Comparison of ENCODE assay signal across 20 cellular contexts in the genomic region with DNA sequence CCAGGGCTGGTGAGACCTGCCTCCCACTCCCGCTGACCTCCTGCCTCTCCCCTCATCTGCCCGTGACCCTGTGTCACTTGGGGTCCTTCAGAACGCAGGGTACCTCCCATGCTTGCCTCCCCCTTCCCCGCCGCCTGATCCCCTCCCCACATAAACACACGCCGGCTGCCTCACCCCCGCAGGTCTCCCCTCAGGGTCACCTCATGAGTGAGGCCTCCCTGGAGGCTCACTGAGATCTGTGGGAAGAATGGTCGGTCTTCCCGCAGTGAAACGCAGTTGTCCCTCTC. TPM values are rescaled to one million over a fixed set of nuclear protein-coding genes. Genes with fewer than 3 reads are reported as not detected.
DNase-seq lines count a peak whose midpoint lies in the region; ATAC-seq and TF ChIP-seq lines count a peak whose summit lies in the region.
"Had no signal": no experiment of that assay in that cellular context is flagged by ENCODE, and none has a peak within 500 bp of the region (broad histone marks: within the 10 kb centered on the region; RNA-seq: fewer than 3 reads in every experiment).

No MANE protein-coding gene starts in this region.

- no peak overlapping the region for H3K14ac ChIP-seq in H9 (ENCODE audit: insufficient read depth, low read length)

- H3T11ph ChIP-seq in H9 (ENCODE audit: low read length) = no peak overlapping the region

- H3K27ac Mint-ChIP-seq in H9 = peak overlapping the region; percentile 65 to 90 (median 70); a peak in 5 of 7 replicates
- peak overlapping the region; percentile 32 for H3K27ac Mint-ChIP-seq in stimulated activated effector memory CD8-positive, alpha-beta T cell treated with anti-CD3 and anti-CD28 coated beads, Interleukin-12 subunit alpha, Interleukin-12 subunit beta, amount 100 ng/mL, for 72 hours
- H3K27ac Mint-ChIP-seq: CD4-positive, CD25-positive, alpha-beta regulatory T cell had no signal

- DNase-seq in H9 (no peak), caudate nucleus (lab: John Stamatoyannopoulos, UW) (no peak), NCI-H187 treated with DMSO at 0.1 percent for 48 hours (lab: John Stamatoyannopoulos, UW) (no peak), adrenal gland (no peak)
- no peak for DNase-seq in stimulated activated effector memory CD8-positive, alpha-beta T cell treated with anti-CD3 and anti-CD28 coated beads, Interleukin-12 subunit alpha, Interleukin-12 subunit beta, amount 100 ng/mL, for 72 hours (ENCODE audit: low spot score in 2 of 2)
- DNase-seq: CD4-positive, CD25-positive, alpha-beta regulatory T cell; COR-L47; DMS79; MG63; NCI-H1694 treated with DMSO at 0.1 percent for 48 hours; NCI-H446 treated with DMSO at 0.1 percent for 48 hours; OCI-M1; SHP77 had no signal

- WGBS in H9 (ENCODE audit: extremely low coverage, insufficient read length, low lambda C conversion rate) = no CpG with 5 or more reads among the region's 11 CpGs
- WGBS in adrenal gland, 4 donors = 69 to 91% (median 85%) methylated on average over 11 of the region's 11 CpGs

- H3K79me1 ChIP-seq in H9 (ENCODE audit: insufficient read depth, low read depth, low read length, poor library complexity, severe bottlenecking) = peaks cover 5% of the 10 kb centered on the region

- intact Hi-C loops in adrenal gland (cut with DNase I) = no loop called here

- no peak overlapping the region for H3K18ac ChIP-seq in H9 (ENCODE audit: insufficient read length, low read depth, low read length)

- no peak overlapping the region for H3K9ac ChIP-seq in H9 (ENCODE audit: extremely low read depth, insufficient read length, low read length)

- ATAC-seq in stimulated activated effector memory CD8-positive, alpha-beta T cell treated with anti-CD3 and anti-CD28 coated beads, Interleukin-12 subunit alpha, Interleukin-12 subunit beta, amount 100 ng/mL, for 72 hours = no peak
- ATAC-seq in GM19467 (IDR thresholded peaks at IDR 0.05; ENCODE audit: unreplicated experiment) = no peak
- ATAC-seq: K562 had no signal

- no peak overlapping the region for H3K4me2 ChIP-seq in H9 (ENCODE audit: insufficient read depth, insufficient read length, low read length)

- H3K56ac ChIP-seq in H9 (ENCODE audit: insufficient read length, low read depth, low read length) = no peak overlapping the region

- no peaks in the 10 kb centered on the region for H3K9me3 ChIP-seq in H9 (ENCODE audit: control insufficient read depth, low read depth, low read length)
- no peaks in the 10 kb centered on the region for H3K9me3 ChIP-seq in adrenal gland (replicated peaks in 1 of 3)
- H3K9me3 ChIP-seq: HAP-1, MG63 had no signal

- no peak overlapping the region for H2AFZ ChIP-seq in H9 (ENCODE audit: low read length)

- H4K5ac ChIP-seq in H9 (ENCODE audit: insufficient read length, low read depth, low read length) = no peak overlapping the region

- H2BK15ac ChIP-seq in H9 (ENCODE audit: low read depth, low read length) = no peak overlapping the region

- no peak overlapping the region for H2BK20ac ChIP-seq in H9 (ENCODE audit: low read depth, low read length, poor library complexity, severe bottlenecking)

- H3K23me2 ChIP-seq in H9 (ENCODE audit: insufficient read length, low read depth, low read length, poor library complexity, severe bottlenecking) = no peaks in the 10 kb centered on the region

- H3K36me3 ChIP-seq in adrenal gland (replicated peaks in 1 of 2) = no peaks in the 10 kb centered on the region
- H3K36me3 ChIP-seq: MG63 had no signal

- H3K23ac ChIP-seq in H9 (ENCODE audit: insufficient read length, low read depth, low read length) = no peak overlapping the region

- peaks cover 3% of the 10 kb centered on the region for H4K20me1 ChIP-seq in H9 (ENCODE audit: control insufficient read depth, insufficient read depth, insufficient read length)

- no peak overlapping the region for H2BK120ac ChIP-seq in H9 (ENCODE audit: low read depth, low read length, poor library complexity, severe bottlenecking)

- TF ChIP-seq CTCF in H9 (conservative IDR thresholded peaks at IDR 0.05) (no peak), adrenal gland (IDR thresholded peaks at IDR 0.05) (no peak)

- peaks cover 52 to 78% (median 75%) of the 10 kb centered on the region in 3 experiments for H3K36me3 Mint-ChIP-seq in H9 (ENCODE audit: insufficient read depth in 1 of 3, low read depth in 3 of 3)
- H3K36me3 Mint-ChIP-seq in stimulated activated effector memory CD8-positive, alpha-beta T cell treated with anti-CD3 and anti-CD28 coated beads, Interleukin-12 subunit alpha, Interleukin-12 subunit beta, amount 100 ng/mL, for 72 hours = no peaks in the 10 kb centered on the region
- H3K36me3 Mint-ChIP-seq: CD4-positive, CD25-positive, alpha-beta regulatory T cell had no signal

- peaks cover 0 to 2% of the 10 kb centered on the region in 2 experiments; a peak in 1 of 5 replicates for H3K9me3 Mint-ChIP-seq in H9
- H3K9me3 Mint-ChIP-seq in stimulated activated effector memory CD8-positive, alpha-beta T cell treated with anti-CD3 and anti-CD28 coated beads, Interleukin-12 subunit alpha, Interleukin-12 subunit beta, amount 100 ng/mL, for 72 hours = no peaks in the 10 kb centered on the region

- H3K27me3 ChIP-seq in H9 (ENCODE audit: insufficient read depth, low read length) (no peaks in the 10 kb centered on the region), layer of hippocampus (ENCODE audit: control insufficient read depth, insufficient read depth, low read length) (no peaks in the 10 kb centered on the region), adrenal gland (no peaks in the 10 kb centered on the region)
- H3K27me3 ChIP-seq: MG63 had no signal

- peaks cover 77% of the 10 kb centered on the region in 2 experiments for H3K4me1 Mint-ChIP-seq in H9
- no peaks in the 10 kb centered on the region for H3K4me1 Mint-ChIP-seq in stimulated activated effector memory CD8-positive, alpha-beta T cell treated with anti-CD3 and anti-CD28 coated beads, Interleukin-12 subunit alpha, Interleukin-12 subunit beta, amount 100 ng/mL, for 72 hours
- H3K4me1 Mint-ChIP-seq: CD4-positive, CD25-positive, alpha-beta regulatory T cell had no signal

- no peak overlapping the region for H2BK5ac ChIP-seq in H9 (ENCODE audit: insufficient read length, low read length)

- peak overlapping the region in 1 of 2 experiments; percentile 16; a peak in 1 of 5 replicates for H3K4me3 Mint-ChIP-seq in H9
- no peak overlapping the region for H3K4me3 Mint-ChIP-seq in stimulated activated effector memory CD8-positive, alpha-beta T cell treated with anti-CD3 and anti-CD28 coated beads, Interleukin-12 subunit alpha, Interleukin-12 subunit beta, amount 100 ng/mL, for 72 hours
- H3K4me3 Mint-ChIP-seq: CD4-positive, CD25-positive, alpha-beta regulatory T cell had no signal

- H4K91ac ChIP-seq in H9 (ENCODE audit: insufficient read length, low read depth, low read length) = no peak overlapping the region

- H4K8ac ChIP-seq in H9 (replicated peaks; ENCODE audit: insufficient read length, low read depth, low read length) = no peak overlapping the region

- H3K4ac ChIP-seq in H9 (ENCODE audit: low read depth, low read length) = no peak overlapping the region

- H2AK5ac ChIP-seq in H9 (ENCODE audit: insufficient read length, low read length) = no peak overlapping the region

- TF ChIP-seq POLR2A in adrenal gland (IDR thresholded peaks at IDR 0.05) = no peak

- H3K27ac ChIP-seq in H9 (ENCODE audit: insufficient read length, low read depth, low read length) = no peak overlapping the region
- peak overlapping the region; percentile 41 for H3K27ac ChIP-seq in caudate nucleus (ENCODE audit: low read depth, low read length)
- peak overlapping the region; percentile 56 for H3K27ac ChIP-seq in layer of hippocampus (ENCODE audit: low read depth, low read length)
- no peak overlapping the region for H3K27ac ChIP-seq in adrenal gland

- no peaks in the 10 kb centered on the region for H3K27me3 Mint-ChIP-seq in H9 (ENCODE audit: low read depth)
- H3K27me3 Mint-ChIP-seq: CD4-positive, CD25-positive, alpha-beta regulatory T cell had no signal

- peaks cover 9% of the 10 kb centered on the region; the same call in 1 of the 2 replicates for H3K79me2 ChIP-seq in H9 (ENCODE audit: insufficient read depth, low read length)

- H3K4me3 ChIP-seq in adrenal gland = no peak overlapping the region
- H3K4me3 ChIP-seq: HAP-1, K562, MG63 had no signal

- peaks cover 3% of the 10 kb centered on the region; the same call in 1 of the 2 replicates for H3K4me1 ChIP-seq in H9 (ENCODE audit: insufficient read depth, low read length)
- peaks cover 0 to under 1% of the 10 kb centered on the region in 2 donors for H3K4me1 ChIP-seq in adrenal gland (replicated peaks in 1 of 2)

- H2BK12ac ChIP-seq in H9 (ENCODE audit: insufficient read length, low read depth, low read length) = no peak overlapping the region

RNA-seq across cellular contexts. Expression of gene FAM124A, which starts 37.1 kb away (rescaled TPM):
- total RNA-seq in H9 (2021) = 40.1 and 41.9 TPM in 2 replicates
- 10 to 100 TPM in 1 of 8 donors, 1 to 10 TPM in 7; 1.9 to 11.7 (median 3.9) TPM for total RNA-seq in adrenal gland
- 1 to 10 TPM; 1.2 to 3.0 (median 2.8) TPM for polyA plus RNA-seq in adrenal gland
- total RNA-seq: CD4-positive, CD25-positive, alpha-beta regulatory T cell; HepG2; HT-29; K562; LHCN-M2 had no signal
- polyA plus RNA-seq: CD4-positive, CD25-positive, alpha-beta regulatory T cell; HepG2; K562 had no signal

Comparison
In these comparisons a context has a peak if more than half of its experiments do, and no peak if none do; other contexts are left out.
1. H3K27ac ChIP-seq: peak in caudate nucleus (single experiment) and layer of hippocampus (single experiment); none in H9 (single experiment) and adrenal gland (0 of 5).